1 cellular context compared by ENCODE assay signal in genomic region chr17:17171186-17171585, GRCh38.
TF ChIP-seq lines count a peak whose summit lies in the region.

No MANE protein-coding gene starts in this region.

TF ChIP-seq in SK-N-SH, 30 proteins besides CTCF, POLR2A, EP300 and RAD21 (continued from another document):
- no peak for TF ChIP-seq FOSL2 (IDR thresholded peaks at IDR 0.05; ENCODE audit: borderline replicate concordance, low read depth)
- no peak for TF ChIP-seq SIN3A (IDR thresholded peaks at IDR 0.05; ENCODE audit: borderline replicate concordance, low read depth, low read length)
- TF ChIP-seq IRF3 (IDR thresholded peaks at IDR 0.05; ENCODE audit: low read depth, low read length), result no peak
- TF ChIP-seq USF1 (IDR thresholded peaks at IDR 0.05; ENCODE audit: borderline replicate concordance, low read depth), result no peak
- no peak for TF ChIP-seq POLR2AphosphoS5 (IDR thresholded peaks at IDR 0.05; ENCODE audit: low read depth, low read length)
- no peak for TF ChIP-seq RXRA (IDR thresholded peaks at IDR 0.05; ENCODE audit: borderline replicate concordance, low read depth)
- TF ChIP-seq FOXJ3 (CRISPR knock-in tag; IDR thresholded peaks at IDR 0.05), result no peak
- no peak for TF ChIP-seq ELF1 (IDR thresholded peaks at IDR 0.05)
- TF ChIP-seq SMC3 (IDR thresholded peaks at IDR 0.05; ENCODE audit: low read depth, low read length), result no peak
- TF ChIP-seq NRF1 (IDR thresholded peaks at IDR 0.05; ENCODE audit: low read depth, low read length), result no peak
- no peak for TF ChIP-seq MEF2A (IDR thresholded peaks at IDR 0.05; ENCODE audit: borderline replicate concordance, low read depth)
